In genomic region chr4:153114771-153115321, GRCh38 we compare ENCODE assay signal across 1 cellular context.
TF ChIP-seq lines count a peak whose summit lies in the region.

No MANE protein-coding gene starts in this region.

TF ChIP-seq in GM23338, 12 proteins besides CTCF, POLR2A, EP300 and RAD21:
- no peak for TF ChIP-seq ZNF462 (CRISPR knock-in tag; IDR thresholded peaks at IDR 0.05)
- TF ChIP-seq JUNB (IDR thresholded peaks at IDR 0.05; ENCODE audit: unreplicated experiment): no peak
- no peak for TF ChIP-seq EZH2 (IDR thresholded peaks at IDR 0.05; ENCODE audit: low read depth, unreplicated experiment)
- TF ChIP-seq, protein P1, sequence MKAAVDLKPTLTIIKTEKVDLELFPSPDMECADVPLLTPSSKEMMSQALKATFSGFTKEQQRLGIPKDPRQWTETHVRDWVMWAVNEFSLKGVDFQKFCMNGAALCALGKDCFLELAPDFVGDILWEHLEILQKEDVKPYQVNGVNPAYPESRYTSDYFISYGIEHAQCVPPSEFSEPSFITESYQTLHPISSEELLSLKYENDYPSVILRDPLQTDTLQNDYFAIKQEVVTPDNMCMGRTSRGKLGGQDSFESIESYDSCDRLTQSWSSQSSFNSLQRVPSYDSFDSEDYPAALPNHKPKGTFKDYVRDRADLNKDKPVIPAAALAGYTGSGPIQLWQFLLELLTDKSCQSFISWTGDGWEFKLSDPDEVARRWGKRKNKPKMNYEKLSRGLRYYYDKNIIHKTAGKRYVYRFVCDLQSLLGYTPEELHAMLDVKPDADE (IDR thresholded peaks at IDR 0.05): no peak
- no peak for TF ChIP-seq CREB1 (CRISPR knock-in tag; IDR thresholded peaks at IDR 0.05; ENCODE audit: low read depth)
- no peak for TF ChIP-seq STAT1 (IDR thresholded peaks at IDR 0.05; ENCODE audit: unreplicated experiment)
- TF ChIP-seq POLR2AphosphoS5 (IDR thresholded peaks at IDR 0.05; ENCODE audit: low read depth): no peak
- no peak for TF ChIP-seq ZNF114 (CRISPR knock-in tag; IDR thresholded peaks at IDR 0.05)
- no peak for TF ChIP-seq EZH2phosphoT487 (IDR thresholded peaks at IDR 0.05; ENCODE audit: unreplicated experiment)
- TF ChIP-seq NANOG (IDR thresholded peaks at IDR 0.05; ENCODE audit: borderline replicate concordance): no peak
- no peak for TF ChIP-seq REST (IDR thresholded peaks at IDR 0.05; ENCODE audit: unreplicated experiment)
- TF ChIP-seq ZNF331 (CRISPR knock-in tag; IDR thresholded peaks at IDR 0.05; ENCODE audit: low read depth): no peak
